ENCODE assay signal across 1 cellular context in the genomic region with DNA sequence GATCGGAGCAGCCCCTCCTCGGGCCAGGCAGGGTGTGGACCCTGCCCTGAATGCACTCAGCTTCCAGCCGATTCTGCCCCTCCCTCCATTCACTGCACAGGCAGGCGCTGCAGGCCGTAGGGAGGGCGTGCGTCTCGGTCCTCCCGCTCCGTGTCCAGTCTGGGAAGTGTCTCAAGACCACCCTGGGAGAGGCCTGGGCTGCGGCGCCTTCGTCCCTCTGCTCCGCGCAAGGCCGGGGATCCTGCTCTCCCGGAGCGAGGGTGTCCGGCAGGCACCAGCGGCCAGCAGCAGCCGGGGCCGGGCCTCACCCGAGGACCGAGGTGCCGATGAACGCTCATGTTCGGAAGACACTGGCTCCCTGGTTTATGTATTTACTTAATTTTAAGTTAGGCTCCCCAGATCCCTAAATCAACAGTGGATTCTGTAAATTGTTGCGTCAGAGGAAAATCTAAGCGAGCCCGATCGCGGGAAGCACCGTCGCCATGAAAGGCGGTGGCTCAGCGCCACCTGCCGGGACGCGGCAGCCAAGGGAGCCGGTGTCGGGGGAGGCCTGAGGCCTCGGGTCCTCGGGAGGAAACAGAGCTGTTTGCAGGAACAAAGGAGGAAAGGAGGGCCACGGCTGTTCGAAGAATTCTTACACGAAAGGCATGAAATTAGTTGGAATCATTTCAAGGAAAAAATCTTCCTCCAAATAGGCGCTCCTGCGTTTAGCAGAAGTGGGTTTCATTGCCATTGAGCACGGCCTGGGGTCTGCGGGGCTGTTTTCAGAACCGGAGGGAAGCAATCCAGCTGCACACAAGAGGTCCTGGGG.
TF ChIP-seq lines count a peak whose summit lies in the region.

No MANE protein-coding gene starts in this region.

TF ChIP-seq in WTC11, 78 proteins besides CTCF, POLR2A, EP300 and RAD21 (continued from another document):
- TF ChIP-seq FOXP4 (CRISPR knock-in tag; IDR thresholded peaks at IDR 0.05) (no peak), SP1 (CRISPR knock-in tag; conservative IDR thresholded peaks at IDR 0.05) (0 out of 2 replicates have a peak, but pooled peaks have one; percentile 12), ZNF423 (CRISPR knock-in tag; IDR thresholded peaks at IDR 0.05) (peak; percentile 53)
- TF ChIP-seq, protein P1, sequence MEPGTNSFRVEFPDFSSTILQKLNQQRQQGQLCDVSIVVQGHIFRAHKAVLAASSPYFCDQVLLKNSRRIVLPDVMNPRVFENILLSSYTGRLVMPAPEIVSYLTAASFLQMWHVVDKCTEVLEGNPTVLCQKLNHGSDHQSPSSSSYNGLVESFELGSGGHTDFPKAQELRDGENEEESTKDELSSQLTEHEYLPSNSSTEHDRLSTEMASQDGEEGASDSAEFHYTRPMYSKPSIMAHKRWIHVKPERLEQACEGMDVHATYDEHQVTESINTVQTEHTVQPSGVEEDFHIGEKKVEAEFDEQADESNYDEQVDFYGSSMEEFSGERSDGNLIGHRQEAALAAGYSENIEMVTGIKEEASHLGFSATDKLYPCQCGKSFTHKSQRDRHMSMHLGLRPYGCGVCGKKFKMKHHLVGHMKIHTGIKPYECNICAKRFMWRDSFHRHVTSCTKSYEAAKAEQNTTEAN (CRISPR knock-in tag; IDR thresholded peaks at IDR 0.05) = 0 out of 2 replicates have a peak, but pooled peaks have one; percentile 44
